Comparison of ENCODE assay signal across 8 cellular contexts in the genomic region with DNA sequence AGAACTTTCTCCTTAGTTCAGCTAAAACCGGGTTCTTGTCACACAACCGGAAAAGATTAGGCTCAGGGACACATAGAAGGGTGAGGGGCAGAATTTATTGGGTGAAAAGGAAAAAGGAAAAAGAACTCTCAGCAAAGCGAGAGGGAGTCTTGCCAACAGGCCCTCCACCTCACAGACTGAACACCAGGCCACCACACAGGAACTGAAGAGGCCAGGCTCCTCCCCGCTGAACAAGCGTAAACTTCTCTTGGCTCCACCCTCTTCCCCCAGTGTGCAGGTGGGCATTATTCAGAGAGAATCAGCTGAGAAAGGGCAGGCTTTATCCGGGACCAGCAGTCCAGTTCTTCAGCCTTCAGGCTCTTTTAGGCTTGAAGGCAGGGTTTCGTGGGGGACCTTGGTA.
DNase-seq lines count a peak whose midpoint lies in the region; ATAC-seq and TF ChIP-seq lines count a peak whose summit lies in the region.

No MANE protein-coding gene starts in this region.

- no peak overlapping the region for H3K27ac ChIP-seq in DND-41 (ENCODE audit: low read length)
- H3K27ac ChIP-seq in left lung, result no peak overlapping the region
- H3K27ac ChIP-seq in adrenal gland, result no peak overlapping the region

- no peak overlapping the region for H2AFZ ChIP-seq in DND-41 (ENCODE audit: low read depth, low read length)

- H3K4me3 ChIP-seq in DND-41 (ENCODE audit: low read depth in 1 of 2, low read length in 2 of 2), result no peak overlapping the region
- no peak overlapping the region for H3K4me3 ChIP-seq in left lung
- no peak overlapping the region for H3K4me3 ChIP-seq in adrenal gland

- H4K20me1 ChIP-seq in DND-41 (ENCODE audit: insufficient read depth, low read length), result no peaks in the 10 kb centered on the region; the same call in 1 of the 2 replicates

- H3K36me3 ChIP-seq in DND-41 (ENCODE audit: insufficient read depth, low read length), result no peaks in the 10 kb centered on the region
- no peaks in the 10 kb centered on the region for H3K36me3 ChIP-seq in left lung
- no peaks in the 10 kb centered on the region for H3K36me3 ChIP-seq in adrenal gland (replicated peaks in 1 of 2)

- no peak for TF ChIP-seq POLR2A in adrenal gland (IDR thresholded peaks at IDR 0.05)

- peak; percentile 36 for DNase-seq in DND-41
- peak; percentile 47 for DNase-seq in activated T-cell treated with anti-CD3 and anti-CD28 coated beads, Interleukin-2, amount 50 U/mL, for 1 hour
- peak; percentile 47 for DNase-seq in stimulated activated CD4-positive, alpha-beta T cell treated with anti-CD3 and anti-CD28 coated beads, Interleukin-15, amount 100 ng/mL, for 24 hours
- no peak for DNase-seq in left lung
- no peak for DNase-seq in middle frontal gyrus (ENCODE audit: extremely low spot score, low spot score)
- DNase-seq in adrenal gland, result no peak

- H3K9ac ChIP-seq in DND-41 (ENCODE audit: low read depth, low read length), result no peak overlapping the region

- H3K27me3 ChIP-seq in DND-41 (ENCODE audit: insufficient read depth, low read length, poor library complexity) (no peaks in the 10 kb centered on the region), left lung (no peaks in the 10 kb centered on the region), adrenal gland (no peaks in the 10 kb centered on the region)

- no peak overlapping the region for H3K4me2 ChIP-seq in DND-41 (ENCODE audit: insufficient read depth, low read length)

- WGBS in adrenal gland, 4 donors, result 58 to 62% (median 61%) methylated on average over 7 of the region's 7 CpGs

- intact Hi-C loops in left lung (cut with DNase I) (no loop called here), adrenal gland (cut with DNase I) (no loop called here)

- ATAC-seq in DND-41 (ENCODE audit: insufficient read depth, low read depth) (peak; percentile 73), GM19467 (IDR thresholded peaks at IDR 0.05; ENCODE audit: unreplicated experiment) (peak; percentile 74), HG03520 (IDR thresholded peaks at IDR 0.05; ENCODE audit: unreplicated experiment) (peak; percentile 89), left lung (no peak)

- no peaks in the 10 kb centered on the region; the same call in 1 of the 2 replicates for H3K79me2 ChIP-seq in DND-41 (ENCODE audit: insufficient read depth, low read length)

- no peaks in the 10 kb centered on the region for H3K9me3 ChIP-seq in DND-41 (ENCODE audit: insufficient read depth, low read length, severe bottlenecking)
- H3K9me3 ChIP-seq in left lung, result no peaks in the 10 kb centered on the region
- no peaks in the 10 kb centered on the region for H3K9me3 ChIP-seq in adrenal gland (replicated peaks in 1 of 3)

- TF ChIP-seq CTCF in DND-41 (IDR thresholded peaks at IDR 0.05; ENCODE audit: borderline replicate concordance, extremely low read depth, low read length, poor library complexity, severe bottlenecking), result no peak
- TF ChIP-seq CTCF in left lung (IDR thresholded peaks at IDR 0.05), result no peak
- TF ChIP-seq CTCF in adrenal gland (IDR thresholded peaks at IDR 0.05), result no peak

- H3K4me1 ChIP-seq in DND-41 (ENCODE audit: insufficient read depth, low read length) (no peaks in the 10 kb centered on the region), left lung (no peaks in the 10 kb centered on the region), adrenal gland (replicated peaks in 1 of 2) (peaks cover 5 to 18% of the 10 kb centered on the region in 2 donors)

Comparison
In these comparisons a context has a peak if more than half of its experiments do, and no peak if none do; other contexts are left out.
1. DNase-seq: peak in DND-41 (single experiment), activated T-cell treated with anti-CD3 and anti-CD28 coated beads, Interleukin-2, amount 50 U/mL, for 1 hour (single experiment) and stimulated activated CD4-positive, alpha-beta T cell treated with anti-CD3 and anti-CD28 coated beads, Interleukin-15, amount 100 ng/mL, for 24 hours (single experiment); none in left lung (0 of 2), middle frontal gyrus (single experiment) and adrenal gland (0 of 7).